ENCODE assay signal across 8 cellular contexts in the genomic region with DNA sequence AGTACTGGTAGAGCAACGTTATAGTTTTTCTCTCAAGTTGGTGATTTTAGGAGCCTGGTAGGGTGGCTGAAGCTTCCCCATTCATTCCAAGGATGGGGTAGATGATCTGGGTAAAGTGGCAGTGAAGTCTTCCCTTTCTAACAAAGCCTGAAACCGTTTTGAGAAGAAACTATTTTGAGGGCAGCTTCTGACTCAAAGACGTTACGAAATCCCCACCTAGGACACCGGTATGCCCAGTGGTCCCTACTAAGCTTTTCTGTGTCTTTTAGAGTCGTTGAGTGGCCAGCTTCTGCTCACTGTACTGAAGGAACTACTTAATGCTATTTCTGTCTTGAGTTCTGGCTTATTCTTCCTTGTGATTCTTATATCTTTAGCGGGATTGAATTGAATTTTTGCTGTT. TPM values are rescaled to one million over a fixed set of nuclear protein-coding genes. Genes with fewer than 3 reads are reported as not detected.
DNase-seq lines count a peak whose midpoint lies in the region; ATAC-seq and TF ChIP-seq lines count a peak whose summit lies in the region.

No MANE protein-coding gene starts in this region.

- CTCF ChIA-PET in OCI-LY7 (lab: Charles Lee; ENCODE audit: unreplicated experiment), result interaction anchor here (0.6 kb wide), 1 partner anchor 436 kb away, joined by 4 read pairs; no protein-coding TSS in a partner anchor

- no peak overlapping the region for H3K27ac ChIP-seq in OCI-LY7 (ENCODE audit: low read depth, low read length, poor library complexity, severe bottlenecking)
- peak overlapping the region; percentile 22 for H3K27ac ChIP-seq in epithelial cell of prostate
- peak overlapping the region; percentile 91 for H3K27ac ChIP-seq in psoas muscle

- ATAC-seq in psoas muscle (no peak), HG03159 (IDR thresholded peaks at IDR 0.05; ENCODE audit: unreplicated experiment) (no peak), GM21529 (IDR thresholded peaks at IDR 0.05; ENCODE audit: unreplicated experiment) (no peak)

- POLR2A ChIA-PET in OCI-LY7 (lab: Charles Lee), result no interaction called here

- H3K9me3 ChIP-seq in OCI-LY7 (ENCODE audit: low read length) (no peaks in the 10 kb centered on the region), psoas muscle (no peaks in the 10 kb centered on the region)

- peak overlapping the region; percentile 33; the same call in 1 of the 2 replicates for H2AFZ ChIP-seq in OCI-LY7 (ENCODE audit: low read length)

- no peaks in the 10 kb centered on the region for H4K20me1 ChIP-seq in OCI-LY7 (ENCODE audit: insufficient read depth, low read length)

- no peaks in the 10 kb centered on the region for H3K79me2 ChIP-seq in OCI-LY7 (ENCODE audit: insufficient read depth, low read depth, low read length)

- intact Hi-C loops in OCI-LY7 (cut with micrococcal nuclease; ENCODE audit: unreplicated experiment), result no loop called here
- intact Hi-C loops in psoas muscle (cut with DNase I), result loop anchor here in 1 of 2 donors (5.0 kb wide), 1 partner anchor 79 kb away; a partner anchor contains a TSS

- H3K4me3 ChIP-seq in OCI-LY7 (ENCODE audit: low read depth, low read length, poor library complexity, severe bottlenecking) (peak overlapping the region; percentile 80), psoas muscle (peak overlapping the region; percentile 98)

- H3K4me1 ChIP-seq in OCI-LY7 (ENCODE audit: insufficient read depth, low read length, poor library complexity, severe bottlenecking) (peaks cover 19% of the 10 kb centered on the region), psoas muscle (peaks cover 28% of the 10 kb centered on the region)

- H3K9me2 ChIP-seq in OCI-LY7 (ENCODE audit: insufficient read depth, low read length), result no peaks in the 10 kb centered on the region

- peak overlapping the region; percentile 79 for H3K4me2 ChIP-seq in OCI-LY7 (ENCODE audit: low read length)

- DNase-seq in GM03348 (ENCODE audit: low spot score), result peak; percentile 29
- DNase-seq in OCI-LY7 (ENCODE audit: low spot score), result no peak
- DNase-seq in epithelial cell of prostate (ENCODE audit: low read depth, low spot score), result no peak
- no peak for DNase-seq in psoas muscle
- DNase-seq in AG20443 (ENCODE audit: low spot score), result no peak
- no peak for DNase-seq in NCI-H1092 (lab: John Stamatoyannopoulos, UW)

- BruUV-seq in OCI-LY7 (replicated peaks; lab: Mats Ljungman, UMichigan), result no TSS peak

- no peaks in the 10 kb centered on the region for H3K27me3 ChIP-seq in psoas muscle (ENCODE audit: insufficient read depth in 3 of 3, low read length in 2 of 3)

- 33 to 42% (median 37%) methylated on average over 7 of the region's 7 CpGs for WGBS in psoas muscle, 3 donors

- no peaks in the 10 kb centered on the region for H3K36me3 ChIP-seq in OCI-LY7 (ENCODE audit: insufficient read depth, low read length)
- H3K36me3 ChIP-seq in psoas muscle (ENCODE audit: insufficient read depth in 1 of 2, low read depth in 1 of 2), result no peaks in the 10 kb centered on the region

- no peak for TF ChIP-seq CTCF in OCI-LY7 (conservative IDR thresholded peaks at IDR 0.05; ENCODE audit: low read length)
- TF ChIP-seq CTCF in psoas muscle (IDR thresholded peaks at IDR 0.05), result no peak

RNA-seq across cellular contexts. Expression of a gene that starts 1.4 kb away (rescaled TPM):
- 9.7 and 18.2 TPM in 2 replicates for total RNA-seq in OCI-LY7 (2014; rRNA removed; shearing (Covaris generic))
- total RNA-seq in OCI-LY7 (2022) (27.8 and 34.0 TPM in 2 replicates), psoas muscle (10 to 100 TPM; 55.6 to 66.1 (median 61.2) TPM)
- 10 to 100 TPM; 10.8 to 55.4 (median 28.1) TPM for polyA plus RNA-seq in psoas muscle
